ENCODE assay signal across 8 cellular contexts in the genomic region with DNA sequence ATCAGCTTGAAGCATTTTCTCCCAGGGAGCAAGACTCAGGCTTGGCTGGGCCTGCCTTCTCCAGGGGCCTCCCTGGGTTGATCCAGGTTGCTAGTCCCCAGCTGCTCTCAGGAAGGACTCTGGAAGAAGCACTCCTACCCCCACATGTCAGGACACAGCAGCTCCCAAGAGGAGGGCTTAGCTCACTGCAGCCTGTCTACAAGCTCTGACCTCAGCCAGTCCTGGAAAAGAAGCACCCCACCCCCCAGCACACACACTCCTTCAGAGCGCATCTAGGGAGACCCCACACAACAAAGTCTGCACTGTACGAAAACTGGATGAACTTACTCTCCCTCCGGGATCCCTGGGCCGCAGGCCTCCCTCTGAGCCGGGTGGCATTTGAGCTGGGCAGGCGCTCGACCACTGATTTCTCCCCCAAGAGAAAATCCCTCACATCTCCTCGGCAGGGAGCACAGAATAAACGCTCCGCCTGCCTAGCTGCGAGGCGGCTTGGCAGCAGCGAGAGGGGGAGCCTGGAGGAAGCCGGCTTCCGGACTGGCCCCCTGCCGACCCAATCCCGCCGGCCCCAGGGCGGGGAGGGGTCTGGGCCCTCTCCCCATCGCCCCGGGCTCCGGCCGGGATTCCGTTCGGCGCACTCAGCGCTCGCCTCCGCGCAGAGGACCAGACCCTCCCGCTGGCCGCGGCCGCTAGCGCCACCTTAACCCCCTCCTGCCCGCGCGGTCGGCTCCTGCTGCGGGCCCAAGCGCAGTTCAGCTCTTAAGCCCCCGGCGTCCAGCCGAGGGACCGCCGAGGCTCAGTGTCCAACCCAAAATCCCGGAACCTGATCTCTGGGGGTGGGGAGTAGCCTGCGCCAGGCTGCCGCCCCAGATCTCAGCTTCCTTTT. TPM values are rescaled to one million over a fixed set of nuclear protein-coding genes. Genes with fewer than 3 reads are reported as not detected.
A peak's percentile ranks its signal among the peaks of the same experiment; 100 is the strongest.
DNase-seq lines count a peak whose midpoint lies in the region; ATAC-seq, FAIRE-seq and TF ChIP-seq lines count a peak whose summit lies in the region.

A gene (minus strand): TSS at position 458 of the 883 bp plus-strand sequence. CDS start 1,576 bp downstream, outside the sequence.

- peak within 1 kb of the TSS in 2 of 3 experiments; percentile 34 to 40; a peak in 2 of 6 replicates for H3K4me3 ChIP-seq in HepG2 (replicated peaks in 1 of 3; ENCODE audit: insufficient read depth in 1 of 3, low read depth in 2 of 3, low read length in 3 of 3)

- H3K27me3 ChIP-seq in HepG2 (ENCODE audit: control insufficient read depth in 1 of 2, insufficient read depth in 2 of 2, low read length in 2 of 2), result peaks cover 12 to 78% of the 10 kb centered on the region in 2 experiments

- peak; percentile 76 for ATAC-seq in HepG2
- ATAC-seq in stimulated activated naive CD8-positive, alpha-beta T cell treated with anti-CD3 and anti-CD28 coated beads, Interleukin-15, Interleukin-2, amounts not matched to agents 100 U/mL and 50 U/mL, for 24 hours, result no peak
- ATAC-seq in HG03097 (IDR thresholded peaks at IDR 0.05; ENCODE audit: low FRiP score, unreplicated experiment), result no peak

- no peak within 1 kb of the TSS for H2AFZ ChIP-seq in HepG2 (ENCODE audit: low read length)

- no peaks in the 10 kb centered on the region for H3K79me2 ChIP-seq in HepG2 (ENCODE audit: insufficient read depth, low read length)

- no peak for TF ChIP-seq POLR2A in HepG2 (IDR thresholded peaks at IDR 0.05; ENCODE audit: insufficient read depth in 1 of 2, low read depth in 2 of 2, low read length in 2 of 2)

- no peak for TF ChIP-seq RAD21 in HepG2 (CRISPR knock-in tag; IDR thresholded peaks at IDR 0.05)

- intact Hi-C loops in HepG2 (cut with micrococcal nuclease; ENCODE audit: unreplicated experiment), result no loop called here

- H3K27ac ChIP-seq in HepG2 (ENCODE audit: extremely low read length, insufficient read depth, low read length), result no peak within 1 kb of the TSS

- peaks cover 10% of the 10 kb centered on the region for H3K4me1 Mint-ChIP-seq in chondrocyte (ENCODE audit: low read depth)

- H3K4me1 ChIP-seq in ES-I3 (ENCODE audit: insufficient read depth, low read length) (no peaks in the 10 kb centered on the region), HepG2 (ENCODE audit: insufficient read depth, low read length) (no peaks in the 10 kb centered on the region; the same call in 1 of the 2 replicates)

- in situ Hi-C loops in HepG2 (cut with HindIII; ENCODE audit: extremely low pct_ligation_motif_present, low pct_unique_long_range_greater_than_20kb), result no loop called here

- H3K36me3 Mint-ChIP-seq in chondrocyte (ENCODE audit: low read depth), result no peaks in the 10 kb centered on the region

- TF ChIP-seq EP300 in HepG2 (IDR thresholded peaks at IDR 0.05; ENCODE audit: low read depth in 2 of 2, low read length in 2 of 2) (no peak), HepG2 (CRISPR knock-in tag; IDR thresholded peaks at IDR 0.05; ENCODE audit: borderline replicate concordance) (no peak)

- no peak for FAIRE-seq in HepG2 (lab: Jason Lieb, UNC)
- no peak for FAIRE-seq in GM19239 (lab: Jason Lieb, UNC)

- CTCF ChIA-PET in HepG2 (lab: Yijun Ruan, JAX; ENCODE audit: low intra/inter-chr PET ratio, low total read pairs), result no interaction called here

- H3K9me3 ChIP-seq in ES-I3 (ENCODE audit: control insufficient read depth, insufficient read depth, low read length) (no peaks in the 10 kb centered on the region), HepG2 (ENCODE audit: low read length) (no peaks in the 10 kb centered on the region)

- POLR2A ChIA-PET in HepG2 (lab: Yijun Ruan, JAX), result no interaction called here

- H3K27ac Mint-ChIP-seq in chondrocyte (ENCODE audit: unreplicated experiment), result no peak within 1 kb of the TSS

- no peaks in the 10 kb centered on the region for H3K9me3 Mint-ChIP-seq in chondrocyte (ENCODE audit: low read depth)

- H3K27me3 Mint-ChIP-seq in chondrocyte (ENCODE audit: low read depth), result peaks cover 50% of the 10 kb centered on the region

- WGBS in HepG2 (ENCODE audit: low lambda C conversion rate), result 0% methylated on average over 8 of the region's 49 CpGs

- TF ChIP-seq CTCF in chondrocyte (IDR thresholded peaks at IDR 0.05), result peak; percentile 18
- 0 out of 2 replicates have a peak, but pooled peaks have one; percentile 7 for TF ChIP-seq CTCF in HepG2 (CRISPR knock-in tag; IDR thresholded peaks at IDR 0.05)

- no peaks in the 10 kb centered on the region for H3K36me3 ChIP-seq in ES-I3 (ENCODE audit: insufficient read depth, low read length)
- no peaks in the 10 kb centered on the region for H3K36me3 ChIP-seq in HepG2 (replicated peaks in 1 of 2; ENCODE audit: control insufficient read depth in 1 of 2, insufficient read depth in 2 of 2, low read length in 2 of 2)

- no TSS peak for BruUV-seq in HepG2 (replicated peaks; lab: Mats Ljungman, UMichigan)

- DNase-seq in NCI-H446 treated with DMSO at 0.1 percent for 48 hours (lab: John Stamatoyannopoulos, UW), result peak; percentile 77
- no peak for DNase-seq in chondrocyte (ENCODE audit: low spot score)
- no peak for DNase-seq in HepG2 (ENCODE audit: low spot score)
- peak; percentile 18 for DNase-seq in stimulated activated naive CD8-positive, alpha-beta T cell treated with anti-CD3 and anti-CD28 coated beads, Interleukin-15, Interleukin-2, amounts not matched to agents 100 U/mL and 50 U/mL, for 24 hours
- no peak for DNase-seq in GM19239 (ENCODE audit: insufficient read length, low spot score)
- no peak for DNase-seq in dedifferentiated amniotic fluid mesenchymal stem cell (ENCODE audit: extremely low spot score)

- peak within 1 kb of the TSS; percentile 42; the same call in 1 of the 2 replicates for H3K4me2 ChIP-seq in HepG2 (ENCODE audit: low read depth, low read length)

- no peaks in the 10 kb centered on the region for H4K20me1 ChIP-seq in HepG2 (ENCODE audit: insufficient read depth, low read length)

- peak within 1 kb of the TSS; percentile 63 for H3K9ac ChIP-seq in ES-I3 (ENCODE audit: low read depth, low read length)
- no peak within 1 kb of the TSS for H3K9ac ChIP-seq in HepG2 (ENCODE audit: insufficient read depth, low read depth, low read length)

- H3K4me3 Mint-ChIP-seq in chondrocyte (ENCODE audit: unreplicated experiment), result peak within 1 kb of the TSS; percentile 74

TF ChIP-seq in HepG2, 621 proteins besides CTCF, POLR2A, EP300 and RAD21 (continues in another document):
- TF ChIP-seq YY1 (IDR thresholded peaks at IDR 0.05; ENCODE audit: insufficient read depth, insufficient replicate concordance, low read depth, low read length) (no peak), MEIS2 (CRISPR knock-in tag; IDR thresholded peaks at IDR 0.05) (no peak), HNRNPLL (IDR thresholded peaks at IDR 0.05; ENCODE audit: low read depth, low read length, poor library complexity, severe bottlenecking) (peak; percentile 54), PAF1 (CRISPR knock-in tag; IDR thresholded peaks at IDR 0.05) (no peak), GABPB1 (CRISPR knock-in tag; IDR thresholded peaks at IDR 0.05) (peak; percentile 15; the same call in 1 of the 2 replicates), ZNF124 (CRISPR knock-in tag; IDR thresholded peaks at IDR 0.05) (no peak), ZNF136 (CRISPR knock-in tag; IDR thresholded peaks at IDR 0.05; ENCODE audit: low read depth) (no peak), ZNF652 (CRISPR knock-in tag; IDR thresholded peaks at IDR 0.05; ENCODE audit: borderline replicate concordance, low read depth) (peak; percentile 88), ZNF234 (CRISPR knock-in tag; conservative IDR thresholded peaks at IDR 0.05) (no peak), NCOA2 (CRISPR knock-in tag; IDR thresholded peaks at IDR 0.05) (no peak)
- TF ChIP-seq, protein P1, sequence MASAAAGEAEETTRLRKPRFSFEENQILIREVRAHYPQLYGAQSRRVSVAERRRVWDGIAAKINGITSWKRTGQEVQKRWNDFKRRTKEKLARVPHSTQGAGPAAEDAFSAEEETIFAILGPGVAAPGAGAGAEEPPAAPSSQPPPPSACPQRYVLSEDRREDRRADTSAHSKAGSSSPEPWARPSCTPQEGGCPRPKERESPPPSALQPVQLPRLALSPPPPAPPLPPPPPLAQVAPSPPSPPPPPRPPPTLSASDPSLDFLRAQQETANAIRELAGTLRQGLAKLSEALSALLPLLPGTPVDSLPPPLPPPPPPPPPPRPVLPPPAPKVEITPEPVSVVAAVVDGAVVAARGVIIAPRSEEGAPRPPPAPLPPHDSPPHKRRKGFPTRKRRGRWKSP (CRISPR knock-in tag; IDR thresholded peaks at IDR 0.05), result peak; percentile 88

RNA-seq across cellular contexts. Expression of the gene that starts here (rescaled TPM):
- total RNA-seq in chondrocyte (0.12 to 0.33 TPM (median 0.17 TPM) in 3 replicates), HepG2 (2016; rRNA removed; fragmentation: Illumina TruSeq; extraction: Trizol) (not detected in 2 replicates)
- total RNA-seq in HepG2 (2016; cell fraction: cytosol; rRNA removed; fragmentation: Illumina TruSeq; extraction: Trizol; ENCODE audit: low read depth), result not detected in 2 replicates
- not detected in 2 replicates for total RNA-seq in HepG2 (2016; cell fraction: insoluble cytoplasmic fraction; rRNA removed; fragmentation: Illumina TruSeq; extraction: Trizol)
- not detected in 2 replicates for total RNA-seq in HepG2 (2016; cell fraction: membrane; rRNA removed; fragmentation: Illumina TruSeq; extraction: Trizol)
- total RNA-seq in HepG2 (2016; cell fraction: nucleus; rRNA removed; fragmentation: Illumina TruSeq; extraction: Trizol), result not detected in 2 replicates
- not detected in 2 replicates for polyA plus RNA-seq in HepG2 (2011; rRNA removed)
- polyA plus RNA-seq in HepG2 (2011; cell fraction: cytosol; rRNA removed), result not detected in 2 replicates
- not detected in 2 replicates for polyA plus RNA-seq in HepG2 (2011; cell fraction: nucleus; rRNA removed)
- polyA plus RNA-seq in HepG2 (2012), result not detected in 2 replicates
- not detected in 2 replicates for polyA plus RNA-seq in HepG2 (2016; cell fraction: cytosol; fragmentation: Illumina TruSeq; extraction: Trizol; ENCODE audit: low read depth)
- not detected in 2 replicates for polyA plus RNA-seq in HepG2 (2016; cell fraction: insoluble cytoplasmic fraction; fragmentation: Illumina TruSeq; extraction: Trizol; ENCODE audit: low read depth)
- not detected in 2 replicates for polyA plus RNA-seq in HepG2 (2016; cell fraction: membrane; fragmentation: Illumina TruSeq; extraction: Trizol; ENCODE audit: low read depth)
- not detected in 2 replicates for polyA plus RNA-seq in HepG2 (2016; cell fraction: nucleus; fragmentation: Illumina TruSeq; extraction: Trizol; ENCODE audit: insufficient read depth, low read depth)
- polyA minus RNA-seq in HepG2 (2011; rRNA and poly(A)+ RNA removed; ENCODE audit: low replicate concordance), result not detected in 2 replicates
- not detected in 2 replicates for polyA minus RNA-seq in HepG2 (2011; cell fraction: cytosol; rRNA and poly(A)+ RNA removed)
- polyA minus RNA-seq in HepG2 (2011; cell fraction: nucleus; rRNA and poly(A)+ RNA removed), result not detected in 2 replicates

Comparison
In these comparisons a context has a peak if more than half of its experiments do, and no peak if none do; other contexts are left out.
1. Peak in ATAC-seq, H3K4me3 ChIP-seq and H3K4me2 ChIP-seq in HepG2; RNA of the gene not detected or under 1 TPM.
2. DNase-seq: peak in NCI-H446 treated with DMSO at 0.1 percent for 48 hours (single experiment) and stimulated activated naive CD8-positive, alpha-beta T cell treated with anti-CD3 and anti-CD28 coated beads, Interleukin-15, Interleukin-2, amounts not matched to agents 100 U/mL and 50 U/mL, for 24 hours (single experiment); none in chondrocyte (single experiment), HepG2 (single experiment), GM19239 (single experiment) and dedifferentiated amniotic fluid mesenchymal stem cell (single experiment).